ENCODE assay signal across 9 cellular contexts in the genomic region with DNA sequence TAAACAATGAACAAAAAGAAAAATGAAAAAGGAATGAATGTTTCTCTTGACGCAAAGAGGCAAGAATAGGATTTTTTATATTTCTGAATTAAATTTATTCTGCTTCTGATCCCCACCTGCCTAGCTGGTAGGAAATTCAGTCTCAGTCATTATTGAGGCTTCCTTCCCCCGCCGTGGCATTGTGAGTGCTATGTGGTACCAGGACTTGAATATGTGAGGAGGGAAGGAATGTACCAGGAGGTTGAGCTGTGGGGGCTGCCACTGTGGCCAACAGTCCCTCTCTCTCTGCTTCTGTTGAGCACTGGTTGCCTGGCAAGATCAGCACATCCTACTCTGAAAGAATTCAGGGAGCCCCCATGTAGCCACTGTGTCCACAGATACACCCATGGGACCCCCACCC.
DNase-seq lines count a peak whose midpoint lies in the region; ATAC-seq and TF ChIP-seq lines count a peak whose summit lies in the region.
"Had no signal": no experiment of that assay in that cellular context is flagged by ENCODE, and none has a peak within 500 bp of the region (broad histone marks: within the 10 kb centered on the region; RNA-seq: fewer than 3 reads in every experiment).

No MANE protein-coding gene starts in this region.

- CTCF ChIA-PET in AG04450 (lab: Charles Lee) = no interaction called here
- CTCF ChIA-PET in naive thymus-derived CD4-positive, alpha-beta T cell (lab: Charles Lee) = interaction anchor here (0.8 kb wide), 1 partner anchor 71 kb away, joined by 3 read pairs; no protein-coding TSS in a partner anchor

- peaks cover 54% of the 10 kb centered on the region for H3K4me1 Mint-ChIP-seq in activated naive CD8-positive, alpha-beta T cell (ENCODE audit: low read depth)
- peaks cover 23 to 53% (median 34%) of the 10 kb centered on the region in 7 donors for H3K4me1 Mint-ChIP-seq in naive thymus-derived CD4-positive, alpha-beta T cell

- H3K4me3 ChIP-seq in AG04450 (ENCODE audit: low read depth, low read length) (no peak overlapping the region), DND-41 (ENCODE audit: low read depth in 1 of 2, low read length in 2 of 2) (no peak overlapping the region), MG63 (no peak overlapping the region)
- no peak overlapping the region for H3K4me3 ChIP-seq in naive thymus-derived CD4-positive, alpha-beta T cell (ENCODE audit: low read length)

- H2AFZ ChIP-seq in DND-41 (ENCODE audit: low read depth, low read length) = no peak overlapping the region

- H3K36me3 ChIP-seq in DND-41 (ENCODE audit: insufficient read depth, low read length) (no peaks in the 10 kb centered on the region), MG63 (no peaks in the 10 kb centered on the region)
- no peaks in the 10 kb centered on the region for H3K36me3 ChIP-seq in naive thymus-derived CD4-positive, alpha-beta T cell (ENCODE audit: control insufficient read depth in 2 of 3, insufficient read depth in 3 of 3, low read length in 3 of 3)

- ATAC-seq in DND-41 (ENCODE audit: insufficient read depth, low read depth) (peak; percentile 32; the same call in 1 of the 3 replicates), GM19452 (IDR thresholded peaks at IDR 0.05; ENCODE audit: unreplicated experiment) (no peak)
- no peak for ATAC-seq in naive thymus-derived CD4-positive, alpha-beta T cell

- no peaks in the 10 kb centered on the region for H3K79me2 ChIP-seq in DND-41 (ENCODE audit: insufficient read depth, low read length)

- no peaks in the 10 kb centered on the region for H3K9me3 Mint-ChIP-seq in activated naive CD8-positive, alpha-beta T cell (ENCODE audit: low read depth)
- peaks cover 0 to 5% (median 0%) of the 10 kb centered on the region in 11 donors for H3K9me3 Mint-ChIP-seq in naive thymus-derived CD4-positive, alpha-beta T cell

- H3K9ac ChIP-seq in DND-41 (ENCODE audit: low read depth, low read length) = no peak overlapping the region

- no peaks in the 10 kb centered on the region for H3K36me3 Mint-ChIP-seq in activated naive CD8-positive, alpha-beta T cell
- peaks cover 0 to 3% (median 0%) of the 10 kb centered on the region in 5 donors for H3K36me3 Mint-ChIP-seq in naive thymus-derived CD4-positive, alpha-beta T cell

- H3K27ac ChIP-seq in AG04450 (ENCODE audit: low read depth, low read length) (peak overlapping the region; percentile 53), DND-41 (ENCODE audit: low read length) (no peak overlapping the region)
- H3K27ac ChIP-seq in naive thymus-derived CD4-positive, alpha-beta T cell (ENCODE audit: low read depth, low read length) = no peak overlapping the region

- no peak for TF ChIP-seq CTCF in AG04450 (IDR thresholded peaks at IDR 0.05; ENCODE audit: low read depth, low read length)
- no peak for TF ChIP-seq CTCF in DND-41 (IDR thresholded peaks at IDR 0.05; ENCODE audit: borderline replicate concordance, extremely low read depth, low read length, poor library complexity, severe bottlenecking)

- no peaks in the 10 kb centered on the region for H4K20me1 ChIP-seq in DND-41 (ENCODE audit: insufficient read depth, low read length)

- no peak overlapping the region for H3K4me2 ChIP-seq in DND-41 (ENCODE audit: insufficient read depth, low read length)

- H3K4me3 Mint-ChIP-seq in activated naive CD8-positive, alpha-beta T cell = peak overlapping the region; percentile 74
- peak overlapping the region in 3 of 10 donors; percentile 53 to 71 (median 67) for H3K4me3 Mint-ChIP-seq in naive thymus-derived CD4-positive, alpha-beta T cell

- no peaks in the 10 kb centered on the region for H3K9me3 ChIP-seq in AG04450 (ENCODE audit: control insufficient read depth, insufficient read depth, low read length)
- H3K9me3 ChIP-seq in DND-41 (ENCODE audit: insufficient read depth, low read length, severe bottlenecking) = no peaks in the 10 kb centered on the region
- H3K9me3 ChIP-seq in naive thymus-derived CD4-positive, alpha-beta T cell (ENCODE audit: control insufficient read depth in 2 of 3, low read length in 3 of 3) = no peaks in the 10 kb centered on the region
- H3K9me3 ChIP-seq in MG63 = no peaks in the 10 kb centered on the region

- intact Hi-C loops in naive thymus-derived CD4-positive, alpha-beta T cell (cut with micrococcal nuclease) = loop anchor here (1.0 to 10.0 kb wide), 8 partner anchors 21 to 663 kb away; a partner anchor contains a TSS

- peak overlapping the region; percentile 87 for H3K27ac Mint-ChIP-seq in activated naive CD8-positive, alpha-beta T cell
- peak overlapping the region in 8 of 9 donors; percentile 19 to 92 (median 80) for H3K27ac Mint-ChIP-seq in naive thymus-derived CD4-positive, alpha-beta T cell

- POLR2A ChIA-PET in AG04450 (lab: Yijun Ruan, JAX) = no interaction called here
- POLR2A ChIA-PET in naive thymus-derived CD4-positive, alpha-beta T cell (lab: Charles Lee) = interaction anchor here (1.2 kb wide), 1 partner anchor 34 kb away, joined by 3 read pairs; no protein-coding TSS in a partner anchor

- DNase-seq in AG04450 (ENCODE audit: low read depth, low spot score) (no peak), DND-41 (peak; percentile 9), MG63 (no peak), SIG-M5 treated with dmso at 0.1 percent for 504 hours (lab: John Stamatoyannopoulos, UW; ENCODE audit: unreplicated experiment) (no peak)
- DNase-seq in naive thymus-derived CD4-positive, alpha-beta T cell = no peak
- no peak for DNase-seq in activated CD8-positive, alpha-beta memory T cell treated with anti-CD3 and anti-CD28 coated beads for 24 hours
- DNase-seq: NCI-H2029 treated with DMSO at 0.1 percent for 48 hours had no signal

- H3K27me3 ChIP-seq in AG04450 (ENCODE audit: control insufficient read depth, insufficient read depth, low read length) (no peaks in the 10 kb centered on the region), DND-41 (ENCODE audit: insufficient read depth, low read length, poor library complexity) (no peaks in the 10 kb centered on the region), MG63 (no peaks in the 10 kb centered on the region)
- H3K27me3 ChIP-seq in naive thymus-derived CD4-positive, alpha-beta T cell (ENCODE audit: control insufficient read depth in 2 of 2, insufficient read depth in 2 of 2, low read length in 2 of 2) = no peaks in the 10 kb centered on the region

- H3K4me1 ChIP-seq in DND-41 (ENCODE audit: insufficient read depth, low read length) = peaks cover 10% of the 10 kb centered on the region
- H3K4me1 ChIP-seq in naive thymus-derived CD4-positive, alpha-beta T cell (ENCODE audit: control insufficient read depth in 2 of 2, insufficient read depth in 2 of 2, low read length in 2 of 2) = peaks cover 15 to 16% of the 10 kb centered on the region in 2 donors

- no peaks in the 10 kb centered on the region for H3K27me3 Mint-ChIP-seq in activated naive CD8-positive, alpha-beta T cell
- no peaks in the 10 kb centered on the region for H3K27me3 Mint-ChIP-seq in naive thymus-derived CD4-positive, alpha-beta T cell
